Comparison of ENCODE assay signal across 22 cellular contexts in the genomic region with DNA sequence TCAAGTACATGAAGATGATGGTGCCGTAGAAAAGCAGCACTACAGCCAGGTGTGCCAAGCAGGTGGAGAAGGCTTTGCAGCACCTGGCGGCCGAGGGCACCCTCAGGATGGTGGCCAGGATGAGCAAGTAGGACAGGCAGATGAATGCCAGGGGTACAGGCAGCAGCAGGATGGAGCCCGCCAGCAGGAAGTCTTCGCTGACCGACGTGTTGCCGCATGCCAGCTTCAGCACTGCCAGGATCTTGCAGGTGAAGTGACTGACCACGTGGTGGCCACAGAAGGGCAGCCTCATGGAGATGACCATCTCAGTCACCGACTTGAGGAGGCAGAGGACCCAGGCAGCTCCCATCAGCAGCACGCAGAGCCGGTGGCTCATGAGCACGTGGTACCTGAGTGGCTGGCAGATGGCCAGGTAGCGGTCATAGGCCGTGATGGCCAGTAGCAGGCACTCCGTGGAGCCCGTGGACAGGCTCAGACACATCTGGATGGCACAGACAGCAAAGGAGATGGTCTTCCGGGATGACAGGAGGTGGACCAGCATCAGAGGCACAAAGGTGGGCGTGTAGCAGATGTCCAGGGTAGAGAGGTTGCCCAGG. TPM values are rescaled to one million over a fixed set of nuclear protein-coding genes. Genes with fewer than 3 reads are reported as not detected.
"Had no signal": no experiment of that assay in that cellular context is flagged by ENCODE, and none has a peak within 500 bp of the region (broad histone marks: within the 10 kb centered on the region; RNA-seq: fewer than 3 reads in every experiment).

No MANE protein-coding gene starts in this region.

- H3K4me1 ChIP-seq: body of pancreas, left lung, pancreas, testis had no signal

- H3K4me3 Mint-ChIP-seq: activated CD4-positive, alpha-beta memory T cell treated with anti-CD3 and anti-CD28 coated beads, Interleukin-2, amount 10 ng/mL, durations not matched to agents 7 days and 5 days; activated naive CD4-positive, alpha-beta T cell treated with anti-CD3 and anti-CD28 coated beads, Interleukin-2, amount 10 ng/mL, durations not matched to agents 7 days and 5 days; activated T-helper 17 cell treated with anti-CD3 and anti-CD28 coated beads, Interleukin-2, amount 50 U/mL, for 72 hours; central memory CD8-positive, alpha-beta T cell; nephron progenitor cell; stimulated activated naive CD8-positive, alpha-beta T cell treated with anti-CD3 and anti-CD28 coated beads, Interleukin-15, amount 100 ng/mL, for 72 hours; T-helper 2 cell treated with Interferon-gamma antibody and Interleukin-4, amounts not matched to agents 5 μg/mL and 100 μg/mL, for 36 hours had no signal

- H3K9me3 ChIP-seq: body of pancreas, left lung, pancreas, testis had no signal

- FAIRE-seq: keratinocyte, pancreas had no signal

- H3K27ac ChIP-seq: body of pancreas, epithelial cell of prostate, left lung, pancreas, testis had no signal

- H3K9me3 Mint-ChIP-seq: activated CD4-positive, alpha-beta memory T cell treated with anti-CD3 and anti-CD28 coated beads, Interleukin-2, amount 10 ng/mL, durations not matched to agents 7 days and 5 days; activated naive CD4-positive, alpha-beta T cell treated with anti-CD3 and anti-CD28 coated beads, Interleukin-2, amount 10 ng/mL, durations not matched to agents 7 days and 5 days; activated T-helper 17 cell treated with anti-CD3 and anti-CD28 coated beads, Interleukin-2, amount 50 U/mL, for 72 hours; central memory CD8-positive, alpha-beta T cell; nephron progenitor cell; stimulated activated naive CD8-positive, alpha-beta T cell treated with anti-CD3 and anti-CD28 coated beads, Interleukin-15, amount 100 ng/mL, for 72 hours; T-helper 2 cell treated with Interferon-gamma antibody and Interleukin-4, amounts not matched to agents 5 μg/mL and 100 μg/mL, for 36 hours had no signal

- H3K27me3 ChIP-seq: body of pancreas, pancreas, testis had no signal

- H3K4me3 ChIP-seq: body of pancreas, left lung, pancreas, testis had no signal

- H3K36me3 Mint-ChIP-seq: activated naive CD4-positive, alpha-beta T cell treated with anti-CD3 and anti-CD28 coated beads, Interleukin-2, amount 10 ng/mL, durations not matched to agents 7 days and 5 days had no signal

- DNase-seq: activated CD4-positive, alpha-beta memory T cell treated with anti-CD3 and anti-CD28 coated beads, Interleukin-2, amount 10 ng/mL, durations not matched to agents 7 days and 5 days; activated naive CD4-positive, alpha-beta T cell treated with anti-CD3 and anti-CD28 coated beads, Interleukin-2, amount 10 ng/mL, durations not matched to agents 7 days and 5 days; activated T-cell treated with anti-CD3 and anti-CD28 coated beads for 4 hours; body of pancreas; cortex of kidney; effector CD8-positive, alpha-beta T cell; left lung; mesenchymal stem cell; nephron progenitor cell; retina; stimulated activated CD4-positive, alpha-beta T cell treated with anti-CD3 and anti-CD28 coated beads, Interleukin-4, amount 100 ng/mL, for 24 hours; stimulated activated naive CD8-positive, alpha-beta T cell treated with anti-CD3 and anti-CD28 coated beads, Interleukin-15, amount 100 ng/mL, for 72 hours; SW 1271; testis had no signal

- H3K27ac Mint-ChIP-seq: activated CD4-positive, alpha-beta memory T cell treated with anti-CD3 and anti-CD28 coated beads, Interleukin-2, amount 10 ng/mL, durations not matched to agents 7 days and 5 days; activated naive CD4-positive, alpha-beta T cell treated with anti-CD3 and anti-CD28 coated beads, Interleukin-2, amount 10 ng/mL, durations not matched to agents 7 days and 5 days; activated T-helper 17 cell treated with anti-CD3 and anti-CD28 coated beads, Interleukin-2, amount 50 U/mL, for 72 hours; T-helper 2 cell treated with Interferon-gamma antibody and Interleukin-4, amounts not matched to agents 5 μg/mL and 100 μg/mL, for 36 hours had no signal

- ATAC-seq: activated CD4-positive, CD25-positive, alpha-beta regulatory T cell treated with anti-CD3 and anti-CD28 coated beads, Interleukin-2, amount 50 U/mL, for 24 hours; activated T-helper 17 cell treated with anti-CD3 and anti-CD28 coated beads, Interleukin-2, amount 50 U/mL, for 72 hours; body of pancreas; left lung; pancreas; stimulated activated naive CD8-positive, alpha-beta T cell treated with anti-CD3 and anti-CD28 coated beads, Interleukin-15, amount 100 ng/mL, for 72 hours had no signal

- H3K4me1 Mint-ChIP-seq: activated CD4-positive, alpha-beta memory T cell treated with anti-CD3 and anti-CD28 coated beads, Interleukin-2, amount 10 ng/mL, durations not matched to agents 7 days and 5 days; activated naive CD4-positive, alpha-beta T cell treated with anti-CD3 and anti-CD28 coated beads, Interleukin-2, amount 10 ng/mL, durations not matched to agents 7 days and 5 days; activated T-helper 17 cell treated with anti-CD3 and anti-CD28 coated beads, Interleukin-2, amount 50 U/mL, for 72 hours; central memory CD8-positive, alpha-beta T cell; nephron progenitor cell; stimulated activated naive CD8-positive, alpha-beta T cell treated with anti-CD3 and anti-CD28 coated beads, Interleukin-15, amount 100 ng/mL, for 72 hours had no signal

- H3K36me3 ChIP-seq: left lung, pancreas had no signal

RNA-seq across cellular contexts. Expression of gene OR13J1, which starts 0.5 kb away (rescaled TPM):
- total RNA-seq: activated CD4-positive, alpha-beta memory T cell treated with anti-CD3 and anti-CD28 coated beads, Interleukin-2, amount 10 ng/mL, durations not matched to agents 7 days and 5 days; activated T-helper 17 cell treated with anti-CD3 and anti-CD28 coated beads, Interleukin-2, amount 50 U/mL, for 72 hours; body of pancreas; left lung; pancreas; testis; urinary bladder had no signal
- polyA plus RNA-seq: keratinocyte, pancreas, urinary bladder had no signal

RNA-seq across cellular contexts. Expression of gene HRCT1, which starts 36.3 kb away (rescaled TPM):
- total RNA-seq: activated CD4-positive, alpha-beta memory T cell treated with anti-CD3 and anti-CD28 coated beads, Interleukin-2, amount 10 ng/mL, durations not matched to agents 7 days and 5 days; activated T-helper 17 cell treated with anti-CD3 and anti-CD28 coated beads, Interleukin-2, amount 50 U/mL, for 72 hours had no signal
- polyA plus RNA-seq: keratinocyte had no signal

RNA-seq across cellular contexts. Expression of gene SPAAR, which starts 39.6 kb away (rescaled TPM):
- total RNA-seq: activated CD4-positive, alpha-beta memory T cell treated with anti-CD3 and anti-CD28 coated beads, Interleukin-2, amount 10 ng/mL, durations not matched to agents 7 days and 5 days; activated T-helper 17 cell treated with anti-CD3 and anti-CD28 coated beads, Interleukin-2, amount 50 U/mL, for 72 hours; urinary bladder had no signal
- polyA plus RNA-seq: keratinocyte had no signal

RNA-seq across cellular contexts. Expression of gene FAM221B, which starts 41.2 kb away (rescaled TPM):
- total RNA-seq: activated CD4-positive, alpha-beta memory T cell treated with anti-CD3 and anti-CD28 coated beads, Interleukin-2, amount 10 ng/mL, durations not matched to agents 7 days and 5 days; activated T-helper 17 cell treated with anti-CD3 and anti-CD28 coated beads, Interleukin-2, amount 50 U/mL, for 72 hours; left lung; pancreas had no signal
- polyA plus RNA-seq: keratinocyte, urinary bladder had no signal
